ENCODE assay signal across 8 cellular contexts in the genomic region with DNA sequence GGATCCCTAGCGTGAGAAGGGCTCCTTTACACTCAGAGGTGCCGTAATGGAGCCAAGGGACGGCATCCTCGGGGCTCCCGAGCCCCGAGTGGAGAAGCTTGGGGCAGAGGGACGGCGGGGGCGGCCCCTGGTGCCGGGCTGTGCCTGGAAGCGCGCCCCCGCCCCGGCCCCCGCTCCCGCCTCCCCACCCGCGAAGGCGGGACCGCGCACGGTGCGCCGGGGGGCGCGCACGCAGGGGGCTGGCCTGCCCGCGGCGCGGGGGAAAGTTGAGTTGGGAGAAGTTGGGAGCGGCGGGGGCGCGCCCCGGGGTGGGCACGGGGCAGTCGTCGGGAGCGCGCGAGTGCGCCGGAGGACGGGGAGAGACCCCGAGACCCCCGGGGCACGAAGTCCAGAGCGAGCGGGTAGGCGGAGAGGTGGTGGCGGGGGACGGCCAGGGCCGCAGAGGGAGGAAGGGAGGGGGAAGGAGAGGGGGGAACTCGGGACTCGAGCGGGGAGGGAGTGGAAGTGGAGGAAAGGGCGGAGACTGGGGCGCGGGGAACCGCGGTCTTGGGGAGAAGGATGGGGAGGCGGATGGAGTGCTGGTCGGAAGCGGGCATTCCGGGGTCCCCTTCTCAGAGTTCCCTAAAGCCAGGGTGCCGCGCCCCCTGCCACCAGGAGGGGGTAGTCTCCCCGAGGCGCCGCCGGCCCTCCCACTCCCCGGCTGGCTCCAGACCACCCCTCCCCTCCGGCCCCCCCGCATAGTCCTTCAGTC. TPM values are rescaled to one million over a fixed set of nuclear protein-coding genes. Genes with fewer than 3 reads are reported as not detected.
DNase-seq lines count a peak whose midpoint lies in the region; ATAC-seq and TF ChIP-seq lines count a peak whose summit lies in the region.

TSS of gene SLC4A2 (plus strand) at position 228 of the 751 bp plus-strand sequence. CDS start 2,399 bp downstream, outside the sequence.

- H3K36me3 ChIP-seq in thyroid gland = peaks cover 3% of the 10 kb centered on the region in 2 donors

- H3K27ac Mint-ChIP-seq in activated naive CD4-positive, alpha-beta T cell treated with anti-CD3 and anti-CD28 coated beads, Interleukin-2, amount 50 U/mL, for 24 hours = peak within 1 kb of the TSS; percentile 90

- H3K4me1 ChIP-seq in thyroid gland = peaks cover 35 to 46% of the 10 kb centered on the region in 2 donors

- peak in 1 of 2 donors; percentile 57 for TF ChIP-seq POLR2A in thyroid gland (IDR thresholded peaks at IDR 0.05)

- peak; percentile 89 for DNase-seq in COLO668 (lab: John Stamatoyannopoulos, UW; ENCODE audit: unreplicated experiment)
- peak; percentile 97 for DNase-seq in HuH-7.5 (ENCODE audit: low spot score)
- DNase-seq in globus pallidus (ENCODE audit: low spot score) = peak; percentile 89
- peak in 55 of 56 donors; percentile 38 to 93 (median 81) for DNase-seq in nucleus accumbens (lab: John Stamatoyannopoulos, UW)
- peak; percentile 70 to 78 for DNase-seq in thyroid gland

- intact Hi-C loops in thyroid gland (cut with DNase I) = no loop called here

- H3K9me3 ChIP-seq in thyroid gland = no peaks in the 10 kb centered on the region

- no peaks in the 10 kb centered on the region for H3K27me3 Mint-ChIP-seq in activated naive CD4-positive, alpha-beta T cell treated with anti-CD3 and anti-CD28 coated beads, Interleukin-2, amount 50 U/mL, for 24 hours

- TF ChIP-seq CTCF in thyroid gland (IDR thresholded peaks at IDR 0.05) = peak in 2 of 6 experiments; percentile 10 to 51

- no peaks in the 10 kb centered on the region for H3K27me3 ChIP-seq in thyroid gland

- no peaks in the 10 kb centered on the region for H3K9me3 Mint-ChIP-seq in activated naive CD4-positive, alpha-beta T cell treated with anti-CD3 and anti-CD28 coated beads, Interleukin-2, amount 50 U/mL, for 24 hours

- peaks cover 26% of the 10 kb centered on the region for H3K4me1 Mint-ChIP-seq in activated naive CD4-positive, alpha-beta T cell treated with anti-CD3 and anti-CD28 coated beads, Interleukin-2, amount 50 U/mL, for 24 hours

- peak within 1 kb of the TSS; percentile 58 to 89 (median 78) for H3K4me3 ChIP-seq in thyroid gland (replicated peaks in 1 of 3)

- ATAC-seq in GM19463 (IDR thresholded peaks at IDR 0.05; ENCODE audit: unreplicated experiment) (peak; percentile 27), SK-N-SH treated with all-trans-retinoic acid at 6 μM for 48 hours (peak; percentile 12)

- WGBS in thyroid gland, 2 donors = 2% methylated on average over 28 to 32 of the region's 75 CpGs

- peak within 1 kb of the TSS; percentile 95 for H3K4me3 Mint-ChIP-seq in activated naive CD4-positive, alpha-beta T cell treated with anti-CD3 and anti-CD28 coated beads, Interleukin-2, amount 50 U/mL, for 24 hours

- H3K27ac ChIP-seq in thyroid gland = peak within 1 kb of the TSS; percentile 88 to 98 (median 92)

- no peaks in the 10 kb centered on the region for H3K36me3 Mint-ChIP-seq in activated naive CD4-positive, alpha-beta T cell treated with anti-CD3 and anti-CD28 coated beads, Interleukin-2, amount 50 U/mL, for 24 hours

TF ChIP-seq in SK-N-SH treated with all-trans-retinoic acid at 6 μM for 48 hours, 23 proteins besides CTCF, POLR2A, EP300 and RAD21:
- TF ChIP-seq ARNTL (CRISPR knock-in tag; IDR thresholded peaks at IDR 0.05; ENCODE audit: borderline replicate concordance, low read depth) (no peak), SNAI2 (CRISPR knock-in tag; IDR thresholded peaks at IDR 0.05) (peak; percentile 81; the same call in 1 of the 2 replicates), TSHZ2 (CRISPR knock-in tag; IDR thresholded peaks at IDR 0.05) (peak; percentile 40; the same call in 1 of the 2 replicates)
- TF ChIP-seq, protein P1, sequence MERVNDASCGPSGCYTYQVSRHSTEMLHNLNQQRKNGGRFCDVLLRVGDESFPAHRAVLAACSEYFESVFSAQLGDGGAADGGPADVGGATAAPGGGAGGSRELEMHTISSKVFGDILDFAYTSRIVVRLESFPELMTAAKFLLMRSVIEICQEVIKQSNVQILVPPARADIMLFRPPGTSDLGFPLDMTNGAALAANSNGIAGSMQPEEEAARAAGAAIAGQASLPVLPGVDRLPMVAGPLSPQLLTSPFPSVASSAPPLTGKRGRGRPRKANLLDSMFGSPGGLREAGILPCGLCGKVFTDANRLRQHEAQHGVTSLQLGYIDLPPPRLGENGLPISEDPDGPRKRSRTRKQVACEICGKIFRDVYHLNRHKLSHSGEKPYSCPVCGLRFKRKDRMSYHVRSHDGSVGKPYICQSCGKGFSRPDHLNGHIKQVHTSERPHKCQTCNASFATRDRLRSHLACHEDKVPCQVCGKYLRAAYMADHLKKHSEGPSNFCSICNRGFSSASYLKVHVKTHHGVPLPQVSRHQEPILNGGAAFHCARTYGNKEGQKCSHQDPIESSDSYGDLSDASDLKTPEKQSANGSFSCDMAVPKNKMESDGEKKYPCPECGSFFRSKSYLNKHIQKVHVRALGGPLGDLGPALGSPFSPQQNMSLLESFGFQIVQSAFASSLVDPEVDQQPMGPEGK (CRISPR knock-in tag; IDR thresholded peaks at IDR 0.05; ENCODE audit: borderline replicate concordance) = peak; percentile 73; the same call in 1 of the 2 replicates

RNA-seq across cellular contexts. Expression of gene SLC4A2, which starts in this region (rescaled TPM):
- total RNA-seq in thyroid gland = 100 to 1,000 TPM in 1 of 4 donors, 10 to 100 TPM in 3; 48.5 to 109 (median 69.0) TPM

Comparison
In these comparisons a context has a peak if more than half of its experiments do, and no peak if none do; other contexts are left out.
1. Peak in every context shown above with its lines: DNase-seq, ATAC-seq, H3K4me3 ChIP-seq and H3K27ac ChIP-seq.